In the genomic region with DNA sequence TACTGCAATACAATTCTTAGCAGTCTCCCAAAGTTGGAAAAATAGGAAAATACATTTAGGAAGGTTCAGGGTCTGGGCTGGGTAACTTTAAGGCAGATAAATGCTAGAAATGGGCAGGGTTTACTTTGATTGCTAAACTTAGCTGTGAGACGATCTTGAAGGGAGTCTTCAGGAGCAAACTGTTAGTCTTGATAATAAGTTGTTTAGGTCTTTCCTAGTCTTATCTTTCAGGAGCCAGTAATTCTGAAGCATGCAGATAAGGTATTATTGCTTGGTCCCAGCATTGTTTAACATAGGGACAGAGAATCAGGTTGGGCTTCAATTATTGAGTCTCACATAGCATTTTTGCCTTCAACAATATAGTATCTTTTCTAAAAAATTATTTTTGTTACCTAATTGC, we compare ENCODE assay signal across 27 cellular contexts.
"Had no signal": no experiment of that assay in that cellular context is flagged by ENCODE, and none has a peak within 500 bp of the region (broad histone marks: within the 10 kb centered on the region; RNA-seq: fewer than 3 reads in every experiment).

No MANE protein-coding gene starts in this region.

- H3K27me3 Mint-ChIP-seq: activated CD4-positive, alpha-beta T cell treated with anti-CD3 and anti-CD28 coated beads, Interleukin-2, amount 10 ng/mL, durations not matched to agents 24 days and 14 days; activated CD8-positive, alpha-beta T cell treated with anti-CD3 and anti-CD28 coated beads for 36 hours; activated naive CD4-positive, alpha-beta T cell treated with anti-CD3 and anti-CD28 coated beads, Interleukin-2, amount 50 U/mL, for 24 hours; activated T-helper 17 cell treated with anti-CD3 and anti-CD28 coated beads, Interleukin-2, amount 50 U/mL, for 72 hours; central memory CD8-positive, alpha-beta T cell had no signal

- H3K27ac Mint-ChIP-seq: activated CD4-positive, alpha-beta T cell treated with anti-CD3 and anti-CD28 coated beads, Interleukin-2, amount 10 ng/mL, durations not matched to agents 24 days and 14 days; activated CD8-positive, alpha-beta T cell treated with anti-CD3 and anti-CD28 coated beads for 36 hours; activated naive CD4-positive, alpha-beta T cell treated with anti-CD3 and anti-CD28 coated beads, Interleukin-2, amount 50 U/mL, for 24 hours; activated naive CD8-positive, alpha-beta T cell treated with anti-CD3 and anti-CD28 coated beads, Interleukin-2, amount 10 ng/mL, durations not matched to agents 7 days and 5 days; activated T-cell treated with anti-CD3 and anti-CD28 coated beads, Interleukin-2, amount 50 U/mL, for 72 hours; activated T-helper 17 cell treated with anti-CD3 and anti-CD28 coated beads, Interleukin-2, amount 50 U/mL, for 72 hours; T-helper 2 cell treated with Interferon-gamma antibody and Interleukin-4, amounts not matched to agents 5 μg/mL and 100 μg/mL, for 36 hours had no signal

- DNase-seq: activated CD4-positive, alpha-beta T cell treated with anti-CD3 and anti-CD28 coated beads, Interleukin-2, amount 10 ng/mL, durations not matched to agents 24 days and 14 days; activated CD4-positive, alpha-beta T cell treated with anti-CD3 and anti-CD28 coated beads, Interleukin-2, amount 50 U/mL, for 4 hours; activated CD8-positive, alpha-beta T cell treated with anti-CD3 and anti-CD28 coated beads for 36 hours; activated effector memory CD4-positive, alpha-beta T cell treated with anti-CD3 and anti-CD28 coated beads, Interleukin-2, amount 50 U/mL, for 16 hours; activated naive CD4-positive, alpha-beta T cell; activated naive CD8-positive, alpha-beta T cell treated with anti-CD3 and anti-CD28 coated beads, Interleukin-2, amount 10 ng/mL, durations not matched to agents 7 days and 5 days; activated T-cell treated with anti-CD3 and anti-CD28 coated beads, Interleukin-2, amount 50 U/mL, for 1 hour; activated T-cell treated with anti-CD3 and anti-CD28 coated beads, Interleukin-2, amount 50 U/mL, for 72 hours; amygdala; Kasumi-1; KG1; MG63; NCI-H1092; NCI-H1436 treated with DMSO at 0.1 percent for 48 hours; NCI-H1694 treated with DMSO at 0.1 percent for 48 hours; NCI-H2029; NCI-H345; NCI-H524 treated with DMSO at 0.1 percent for 48 hours; PC-9; SIG-M5 had no signal

- H3K9me3 ChIP-seq: ascending aorta, MG63 had no signal

- H3K36me3 ChIP-seq: ascending aorta, cardiac muscle cell, MG63 had no signal

- H3K4me3 ChIP-seq: ascending aorta, cardiac muscle cell, MG63, PC-9 had no signal

- H3K4me1 ChIP-seq: ascending aorta had no signal

- H2AFZ ChIP-seq: PC-9 had no signal

- H3K4me2 ChIP-seq: PC-9 had no signal

- H3K36me3 Mint-ChIP-seq: activated naive CD4-positive, alpha-beta T cell treated with anti-CD3 and anti-CD28 coated beads, Interleukin-2, amount 50 U/mL, for 24 hours; activated naive CD8-positive, alpha-beta T cell treated with anti-CD3 and anti-CD28 coated beads, Interleukin-2, amount 10 ng/mL, durations not matched to agents 7 days and 5 days had no signal

- H3K27ac ChIP-seq: ascending aorta, cardiac muscle cell, PC-9, RWPE1 had no signal

- H3K27me3 ChIP-seq: ascending aorta, cardiac muscle cell had no signal

- H3K9me3 Mint-ChIP-seq: activated CD4-positive, alpha-beta T cell treated with anti-CD3 and anti-CD28 coated beads, Interleukin-2, amount 10 ng/mL, durations not matched to agents 24 days and 14 days; activated CD8-positive, alpha-beta T cell treated with anti-CD3 and anti-CD28 coated beads for 36 hours; activated naive CD4-positive, alpha-beta T cell treated with anti-CD3 and anti-CD28 coated beads, Interleukin-2, amount 50 U/mL, for 24 hours; activated naive CD8-positive, alpha-beta T cell treated with anti-CD3 and anti-CD28 coated beads, Interleukin-2, amount 10 ng/mL, durations not matched to agents 7 days and 5 days; activated T-helper 17 cell treated with anti-CD3 and anti-CD28 coated beads, Interleukin-2, amount 50 U/mL, for 72 hours; central memory CD8-positive, alpha-beta T cell; T-helper 2 cell treated with Interferon-gamma antibody and Interleukin-4, amounts not matched to agents 5 μg/mL and 100 μg/mL, for 36 hours had no signal

- H3K4me1 Mint-ChIP-seq: activated CD4-positive, alpha-beta T cell treated with anti-CD3 and anti-CD28 coated beads, Interleukin-2, amount 10 ng/mL, durations not matched to agents 24 days and 14 days; activated naive CD4-positive, alpha-beta T cell treated with anti-CD3 and anti-CD28 coated beads, Interleukin-2, amount 50 U/mL, for 24 hours; activated naive CD8-positive, alpha-beta T cell treated with anti-CD3 and anti-CD28 coated beads, Interleukin-2, amount 10 ng/mL, durations not matched to agents 7 days and 5 days; activated T-helper 17 cell treated with anti-CD3 and anti-CD28 coated beads, Interleukin-2, amount 50 U/mL, for 72 hours; central memory CD8-positive, alpha-beta T cell had no signal

- H3K4me3 Mint-ChIP-seq: activated CD4-positive, alpha-beta T cell treated with anti-CD3 and anti-CD28 coated beads, Interleukin-2, amount 10 ng/mL, durations not matched to agents 24 days and 14 days; activated CD8-positive, alpha-beta T cell treated with anti-CD3 and anti-CD28 coated beads for 36 hours; activated naive CD4-positive, alpha-beta T cell treated with anti-CD3 and anti-CD28 coated beads, Interleukin-2, amount 50 U/mL, for 24 hours; activated naive CD8-positive, alpha-beta T cell treated with anti-CD3 and anti-CD28 coated beads, Interleukin-2, amount 10 ng/mL, durations not matched to agents 7 days and 5 days; activated T-cell treated with anti-CD3 and anti-CD28 coated beads, Interleukin-2, amount 50 U/mL, for 72 hours; activated T-helper 17 cell treated with anti-CD3 and anti-CD28 coated beads, Interleukin-2, amount 50 U/mL, for 72 hours; central memory CD8-positive, alpha-beta T cell; T-helper 2 cell treated with Interferon-gamma antibody and Interleukin-4, amounts not matched to agents 5 μg/mL and 100 μg/mL, for 36 hours had no signal
